Comparison of ENCODE assay signal across 26 cellular contexts in genomic region chr1:194862129-194862528, GRCh38.
"Had no signal": no experiment of that assay in that cellular context is flagged by ENCODE, and none has a peak within 500 bp of the region (broad histone marks: within the 10 kb centered on the region; RNA-seq: fewer than 3 reads in every experiment).

No MANE protein-coding gene starts in this region.

- H3K36me3 Mint-ChIP-seq: naive thymus-derived CD8-positive, alpha-beta T cell had no signal

- H3K4me3 Mint-ChIP-seq: dendritic cell treated with granulocyte-macrophage colony-stimulating factor and Interleukin-4, amounts not matched to agents 40 ng/mL and 50 ng/mL, for 4 days; effector memory CD8-positive, alpha-beta T cell; endodermal cell; mesothelial cell of epicardium; naive B cell; naive thymus-derived CD8-positive, alpha-beta T cell had no signal

- DNase-seq: cortex of kidney; effector CD8-positive, alpha-beta T cell; effector memory CD8-positive, alpha-beta T cell; endodermal cell; erythroblast; esophagus squamous epithelium; foreskin fibroblast; foreskin melanocyte; gastrocnemius medialis; glutamatergic neuron; head of caudate nucleus; heart right ventricle; hippocampal formation; left cardiac atrium; left lung; left ventricle myocardium superior; lower lobe of right lung; mesenchymal stem cell; mucosa of descending colon; naive B cell; naive thymus-derived CD8-positive, alpha-beta T cell had no signal

- H3K4me1 Mint-ChIP-seq: endodermal cell; mesothelial cell of epicardium; naive thymus-derived CD8-positive, alpha-beta T cell had no signal

- H3K4me1 ChIP-seq: esophagus squamous epithelium, gastrocnemius medialis, heart right ventricle, left lung, lower lobe of right lung had no signal

- H3K27ac Mint-ChIP-seq: dendritic cell treated with granulocyte-macrophage colony-stimulating factor and Interleukin-4, amounts not matched to agents 40 ng/mL and 50 ng/mL, for 4 days; effector memory CD8-positive, alpha-beta T cell; endodermal cell; mesothelial cell of epicardium; naive B cell; naive thymus-derived CD8-positive, alpha-beta T cell had no signal

- H3K27ac ChIP-seq: epithelial cell of prostate, esophagus squamous epithelium, gastrocnemius medialis, heart right ventricle, left lung, lower lobe of right lung had no signal

- H3K4me3 ChIP-seq: esophagus squamous epithelium, gastrocnemius medialis, heart right ventricle, left lung, lower lobe of right lung, mucosa of descending colon had no signal

- H3K9me3 ChIP-seq: esophagus squamous epithelium, gastrocnemius medialis, mucosa of descending colon had no signal

- ATAC-seq: effector memory CD8-positive, alpha-beta T cell; esophagus mucosa; gastrocnemius medialis; heart right ventricle; left cardiac atrium; left lung; left ventricle myocardium superior; lower lobe of right lung; mucosa of descending colon; naive thymus-derived CD8-positive, alpha-beta T cell had no signal

- H3K27me3 ChIP-seq: esophagus squamous epithelium, gastrocnemius medialis, heart right ventricle, left lung had no signal

- H3K27me3 Mint-ChIP-seq: dendritic cell treated with granulocyte-macrophage colony-stimulating factor and Interleukin-4, amounts not matched to agents 40 ng/mL and 50 ng/mL, for 4 days; effector memory CD8-positive, alpha-beta T cell; naive B cell had no signal

- H3K36me3 ChIP-seq: esophagus squamous epithelium, gastrocnemius medialis, heart right ventricle, left lung, lower lobe of right lung had no signal

- FAIRE-seq: keratinocyte had no signal
